8 cellular contexts compared by ENCODE assay signal in the genomic region with DNA sequence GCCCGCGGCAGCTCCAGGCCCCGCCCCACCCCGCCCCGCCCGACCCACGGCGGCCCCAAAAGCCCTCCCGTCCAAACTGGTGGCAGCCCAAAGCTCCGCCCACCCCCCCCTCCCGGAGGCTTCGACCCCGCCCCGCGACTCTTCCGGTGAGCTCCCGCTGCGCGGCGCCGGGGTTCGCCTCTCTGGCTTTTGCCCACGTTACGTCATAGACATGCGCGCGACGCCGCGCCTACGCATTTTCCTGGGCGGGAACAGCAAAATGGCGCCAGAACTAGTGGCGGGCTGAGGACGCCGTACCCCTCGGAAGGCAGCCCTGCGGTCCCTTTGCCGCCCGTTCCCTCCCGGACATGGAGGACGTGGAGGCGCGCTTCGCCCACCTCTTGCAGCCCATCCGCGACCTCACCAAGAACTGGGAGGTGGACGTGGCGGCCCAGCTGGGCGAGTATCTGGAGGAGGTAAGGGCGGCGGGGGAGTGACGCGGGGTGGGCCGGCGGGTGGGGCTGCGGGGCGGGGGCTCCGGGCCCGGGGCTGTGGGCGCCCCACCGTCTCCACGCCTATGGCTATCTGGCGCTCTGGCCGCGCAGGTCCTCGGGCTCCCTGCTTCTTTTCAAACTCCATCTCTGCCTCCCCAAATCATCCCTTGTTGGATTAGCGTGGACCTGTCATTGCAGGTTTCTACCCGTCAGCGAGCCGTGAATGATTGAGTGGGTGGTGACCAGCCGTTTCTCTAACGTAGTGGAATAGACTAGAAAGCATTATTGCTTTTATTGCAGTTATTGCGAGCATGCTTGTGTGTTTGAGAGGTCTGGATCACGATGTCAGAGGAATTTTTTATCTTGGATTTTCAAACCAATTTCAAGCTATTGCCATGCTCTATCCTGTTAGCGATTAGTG.
DNase-seq lines count a peak whose midpoint lies in the region; ATAC-seq and TF ChIP-seq lines count a peak whose summit lies in the region.

A gene (plus strand): TSS at position 234 of the 894 bp plus-strand sequence. CDS start 114 bp downstream, at position 348.

- peaks cover 24% of the 10 kb centered on the region for H3K4me1 Mint-ChIP-seq in central memory CD8-positive, alpha-beta T cell

- H3K27ac Mint-ChIP-seq in central memory CD8-positive, alpha-beta T cell (ENCODE audit: low read depth), result peak within 1 kb of the TSS; percentile 88

- POLR2A ChIA-PET in AG04449 (lab: Yijun Ruan, JAX), result interaction anchor here (0.7 to 1.9 kb wide), 5 partner anchors 10 to 64 kb away, joined by 3 to 25 read pairs (median 4); a partner anchor contains a TSS

- H3K9me3 Mint-ChIP-seq in central memory CD8-positive, alpha-beta T cell, result no peaks in the 10 kb centered on the region

- peaks cover 13% of the 10 kb centered on the region for H3K36me3 Mint-ChIP-seq in central memory CD8-positive, alpha-beta T cell (ENCODE audit: insufficient read depth)

- CTCF ChIA-PET in AG04449 (lab: Yijun Ruan, JAX), result interaction anchor here (0.7 to 2.3 kb wide), 12 partner anchors 8 to 188 kb away, joined by 3 to 14 read pairs (median 4); a partner anchor contains a TSS

- peak within 1 kb of the TSS; percentile 96 for H3K4me3 ChIP-seq in AG04449 (ENCODE audit: low read depth, low read length)

- no peaks in the 10 kb centered on the region for H3K27me3 Mint-ChIP-seq in central memory CD8-positive, alpha-beta T cell

- peak; percentile 58 for DNase-seq in AG04449 (ENCODE audit: low read depth, low spot score)
- DNase-seq in NCI-H345 (lab: John Stamatoyannopoulos, UW), result peak; percentile 93
- peak; percentile 98 for DNase-seq in activated CD4-positive, CD25-positive, alpha-beta regulatory T cell treated with anti-CD3 and anti-CD28 coated beads, Interleukin-2, amount 50 U/mL, for 16 hours (ENCODE audit: low read depth, low spot score)
- DNase-seq in central memory CD8-positive, alpha-beta T cell (ENCODE audit: low spot score in 2 of 2), result peak; percentile 93 to 96
- peak; percentile 98 for DNase-seq in islet precursor cell
- DNase-seq in stimulated activated CD4-positive, alpha-beta T cell treated with anti-CD3 and anti-CD28 coated beads, Interleukin-12 subunit alpha, Interleukin-12 subunit beta, amount 100 ng/mL, for 24 hours (ENCODE audit: low read depth in 2 of 2), result peak; percentile 98

- TF ChIP-seq CTCF in AG04449 (IDR thresholded peaks at IDR 0.05; ENCODE audit: insufficient read depth, low read length, missing control alignments), result no peak

- H3K4me3 Mint-ChIP-seq in central memory CD8-positive, alpha-beta T cell, result peak within 1 kb of the TSS; percentile 94

- ATAC-seq in GM18907 (IDR thresholded peaks at IDR 0.05; ENCODE audit: unreplicated experiment) (peak; percentile 76), HG03139 (IDR thresholded peaks at IDR 0.05; ENCODE audit: unreplicated experiment) (peak; percentile 52)
- peak; percentile 75 for ATAC-seq in central memory CD8-positive, alpha-beta T cell (replicated peaks; ENCODE audit: extremely low read depth, poor library complexity, severe bottlenecking)

Comparison
In these comparisons a context has a peak if more than half of its experiments do, and no peak if none do; other contexts are left out.
1. Peak in every context shown above with its lines: DNase-seq, ATAC-seq and H3K4me3 ChIP-seq.